In genomic region chr12:116478243-116478773, GRCh38 we compare ENCODE assay signal across 20 cellular contexts.
DNase-seq lines count a peak whose midpoint lies in the region; ATAC-seq, FAIRE-seq and TF ChIP-seq lines count a peak whose summit lies in the region.
"Had no signal": no experiment of that assay in that cellular context is flagged by ENCODE, and none has a peak within 500 bp of the region (broad histone marks: within the 10 kb centered on the region; RNA-seq: fewer than 3 reads in every experiment).

No MANE protein-coding gene starts in this region.

- no TSS peak for BruUV-seq in HepG2 (replicated peaks; lab: Mats Ljungman, UMichigan)

- ATAC-seq in HepG2 (no peak), right lobe of liver (no peak), GM21528 (IDR thresholded peaks at IDR 0.05; ENCODE audit: low FRiP score, unreplicated experiment) (no peak)
- ATAC-seq: A549; CD8-positive, alpha-beta T cell had no signal

- WGBS in HepG2 (ENCODE audit: low lambda C conversion rate), result 37% methylated on average over 6 of the region's 6 CpGs
- 70% methylated on average over 6 of the region's 6 CpGs for WGBS in right lobe of liver (ENCODE audit: insufficient coverage, low coverage, low lambda C conversion rate, missing lambda C conversion rate)

- H3K79me2 ChIP-seq in HepG2 (ENCODE audit: insufficient read depth, low read length), result no peaks in the 10 kb centered on the region

- intact Hi-C loops in HepG2 (cut with micrococcal nuclease; ENCODE audit: unreplicated experiment) (no loop called here), right lobe of liver (cut with DNase I) (no loop called here)

- DNase-seq in HepG2 (ENCODE audit: low spot score) (no peak), right lobe of liver (no peak), dermis blood vessel endothelial cell (peak; percentile 77), NCI-H146 treated with DMSO at 0.1 percent for 48 hours (lab: John Stamatoyannopoulos, UW; ENCODE audit: unreplicated experiment) (no peak)
- DNase-seq: AML-193; Caco-2; Calu3; CD4-positive, alpha-beta T cell; CD8-positive, alpha-beta T cell; DMS79 treated with DMSO at 0.1 percent for 48 hours; GF-D8 had no signal

- H3K27ac ChIP-seq in HepG2 (ENCODE audit: extremely low read length, insufficient read depth, low read length) (no peak overlapping the region), right lobe of liver (no peak overlapping the region)
- H3K27ac ChIP-seq: 22Rv1; A549; BLaER1 treated with 17β-estradiol and CSF1 and Interleukin-3, amounts not matched to agents 10 nM and 100 nM; C4-2B had no signal

- H3K4me3 ChIP-seq in HepG2 (replicated peaks in 1 of 3; ENCODE audit: insufficient read depth in 1 of 3, low read depth in 2 of 3, low read length in 3 of 3) (no peak overlapping the region), right lobe of liver (no peak overlapping the region)
- H3K4me3 ChIP-seq: A549; BLaER1 treated with 17β-estradiol and CSF1 and Interleukin-3, amounts not matched to agents 10 nM and 100 nM had no signal

- FAIRE-seq in HepG2 (lab: Jason Lieb, UNC), result no peak
- FAIRE-seq: A549, D721Med, G401.6, GM12891, GM19239 had no signal

- H3K27me3 ChIP-seq in HepG2 (ENCODE audit: control insufficient read depth in 1 of 2, insufficient read depth in 2 of 2, low read length in 2 of 2), result peaks cover 0 to 1% of the 10 kb centered on the region in 2 experiments; a peak in 3 of 5 replicates
- H3K27me3 ChIP-seq in right lobe of liver, result no peaks in the 10 kb centered on the region
- H3K27me3 ChIP-seq: BLaER1 treated with 17β-estradiol and CSF1 and Interleukin-3, amounts not matched to agents 10 nM and 100 nM had no signal

- CTCF ChIA-PET in HepG2 (lab: Yijun Ruan, JAX; ENCODE audit: low intra/inter-chr PET ratio, low total read pairs), result no interaction called here

- no peak for TF ChIP-seq RAD21 in HepG2 (CRISPR knock-in tag; IDR thresholded peaks at IDR 0.05)

- no peaks in the 10 kb centered on the region for H4K20me1 ChIP-seq in HepG2 (ENCODE audit: insufficient read depth, low read length)
- H4K20me1 ChIP-seq: BLaER1 treated with 17β-estradiol and CSF1 and Interleukin-3, amounts not matched to agents 10 nM and 100 nM had no signal

- H3K36me3 ChIP-seq in HepG2 (replicated peaks in 1 of 2; ENCODE audit: control insufficient read depth in 1 of 2, insufficient read depth in 2 of 2, low read length in 2 of 2) (no peaks in the 10 kb centered on the region), right lobe of liver (no peaks in the 10 kb centered on the region)

- no peak overlapping the region for H2AFZ ChIP-seq in HepG2 (ENCODE audit: low read length)

- TF ChIP-seq EP300 in HepG2 (IDR thresholded peaks at IDR 0.05; ENCODE audit: low read depth in 2 of 2, low read length in 2 of 2), result no peak
- TF ChIP-seq EP300 in HepG2 (CRISPR knock-in tag; IDR thresholded peaks at IDR 0.05; ENCODE audit: borderline replicate concordance), result no peak

- H3K9me3 ChIP-seq in HepG2 (ENCODE audit: low read length) (0 out of 2 replicates have a peak, but pooled peaks cover 4% of the 10 kb centered on the region), right lobe of liver (no peaks in the 10 kb centered on the region)

- H3K4me2 ChIP-seq in HepG2 (ENCODE audit: low read depth, low read length), result no peak overlapping the region
- H3K4me2 ChIP-seq: A549; BLaER1 treated with 17β-estradiol and CSF1 and Interleukin-3, amounts not matched to agents 10 nM and 100 nM had no signal

- no peak for TF ChIP-seq CTCF in HepG2 (CRISPR knock-in tag; IDR thresholded peaks at IDR 0.05)
- no peak for TF ChIP-seq CTCF in right lobe of liver (IDR thresholded peaks at IDR 0.05)

- in situ Hi-C loops in HepG2 (cut with HindIII; ENCODE audit: extremely low pct_ligation_motif_present, low pct_unique_long_range_greater_than_20kb), result no loop called here

- TF ChIP-seq POLR2A in HepG2 (IDR thresholded peaks at IDR 0.05; ENCODE audit: insufficient read depth in 1 of 2, low read depth in 2 of 2, low read length in 2 of 2) (no peak), right lobe of liver (IDR thresholded peaks at IDR 0.05) (no peak)

- POLR2A ChIA-PET in HepG2 (lab: Yijun Ruan, JAX), result no interaction called here

- H3K4me1 ChIP-seq in HepG2 (ENCODE audit: insufficient read depth, low read length) (no peaks in the 10 kb centered on the region), right lobe of liver (no peaks in the 10 kb centered on the region)
- H3K4me1 ChIP-seq: A549, Caco-2 had no signal

- H3K9ac ChIP-seq in HepG2 (ENCODE audit: insufficient read depth, low read depth, low read length), result no peak overlapping the region
- H3K9ac ChIP-seq: BLaER1 treated with 17β-estradiol and CSF1 and Interleukin-3, amounts not matched to agents 10 nM and 100 nM had no signal

TF ChIP-seq in HepG2, 621 proteins besides CTCF, POLR2A, EP300 and RAD21:
- TF ChIP-seq ZNF124 (CRISPR knock-in tag; IDR thresholded peaks at IDR 0.05) (peak; percentile 85; the same call in 1 of the 2 replicates), NKX3-1 (CRISPR knock-in tag; IDR thresholded peaks at IDR 0.05) (no peak), MNT (IDR thresholded peaks at IDR 0.05) (peak; percentile 65)
TF ChIP-seq in HepG2: peak in this region for 2.
